Comparison of ENCODE assay signal across 30 cellular contexts in the genomic region with DNA sequence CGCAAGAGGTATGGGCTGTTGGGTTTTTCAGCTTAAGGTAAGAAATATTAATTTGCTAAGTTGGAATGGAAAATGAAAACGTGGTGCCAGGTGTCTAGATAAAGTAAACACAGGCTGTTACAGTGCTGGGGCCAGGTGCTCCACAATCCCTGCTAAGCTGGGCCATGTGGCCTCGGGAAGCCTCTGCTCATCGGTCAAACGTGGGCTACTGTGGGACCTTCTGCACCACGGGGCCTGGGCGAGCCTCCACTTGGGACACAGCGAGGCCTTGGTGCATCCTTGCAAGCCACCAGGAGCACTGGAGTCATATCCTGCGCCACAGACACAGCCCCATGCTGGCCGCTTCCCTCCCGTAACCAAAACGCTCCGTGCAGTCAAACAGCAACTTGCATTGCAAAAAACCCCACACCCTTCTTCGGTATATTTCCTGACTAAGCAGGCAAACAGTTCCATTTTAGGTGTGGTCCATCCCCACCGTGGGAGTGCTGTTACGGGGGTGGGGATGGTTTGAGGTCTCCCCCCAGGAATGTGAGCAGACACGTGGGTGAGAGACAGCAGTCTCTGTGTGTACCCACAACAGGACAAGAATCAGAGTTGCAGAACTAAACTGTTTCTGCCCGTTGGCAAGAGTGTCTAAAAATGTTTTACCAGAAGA.
"Had no signal": no experiment of that assay in that cellular context is flagged by ENCODE, and none has a peak within 500 bp of the region (broad histone marks: within the 10 kb centered on the region; RNA-seq: fewer than 3 reads in every experiment).

No MANE protein-coding gene starts in this region.

- H3K9me3 ChIP-seq: colonic mucosa, gastrocnemius medialis, left ventricle myocardium inferior, pancreas, prostate gland, testis, vagina had no signal

- H3K4me1 ChIP-seq: colonic mucosa, pancreas, prostate gland, vagina had no signal

- FAIRE-seq: islet of Langerhans, pancreas had no signal

- H3K36me3 Mint-ChIP-seq: activated naive CD8-positive, alpha-beta T cell; naive B cell had no signal

- H3K4me3 ChIP-seq: colonic mucosa, gastrocnemius medialis, left ventricle myocardium inferior, lung, pancreas, prostate gland, skin epidermis, testis, vagina had no signal

- H3K27ac ChIP-seq: colonic mucosa, gastrocnemius medialis, left ventricle myocardium inferior, pancreas, prostate gland, skin epidermis, testis, vagina, WERI-Rb-1 had no signal

- H3K4me3 Mint-ChIP-seq: activated naive CD8-positive, alpha-beta T cell; naive B cell; nephron progenitor cell had no signal

- DNase-seq: activated CD4-positive, alpha-beta T cell treated with anti-CD3 and anti-CD28 coated beads for 48 hours; activated CD4-positive, alpha-beta T cell treated with anti-CD3 and anti-CD28 coated beads, Interleukin-2, amount 50 U/mL, for 48 hours; activated CD8-positive, alpha-beta memory T cell treated with anti-CD3 and anti-CD28 coated beads for 24 hours; activated effector memory CD4-positive, alpha-beta T cell treated with Interleukin-2 at 50 U/mL for 16 hours; activated naive CD4-positive, alpha-beta T cell treated with Interleukin-2 at 50 U/mL for 16 hours; anterior cingulate cortex; cerebellar nuclear complex; colonic mucosa; effector memory CD4-positive, alpha-beta T cell; erythroblast; gastrocnemius medialis; glutamatergic neuron; left ventricle myocardium inferior; naive B cell; nephron progenitor cell; nucleus accumbens; pancreas; retina; stimulated activated CD4-positive, alpha-beta T cell treated with anti-CD3 and anti-CD28 coated beads, Interleukin-12 subunit alpha, Interleukin-12 subunit beta, amount 100 ng/mL, for 4 hours; stimulated activated CD4-positive, alpha-beta T cell treated with anti-CD3 and anti-CD28 coated beads, Interleukin-4, amount 100 ng/mL, for 1 hour; stimulated activated naive CD8-positive, alpha-beta T cell treated with anti-CD3 and anti-CD28 coated beads, Interleukin-15, Interleukin-2, amounts not matched to agents 100 U/mL and 50 U/mL, for 24 hours; testis; trophoblast cell; WERI-Rb-1 had no signal

- H3K27me3 ChIP-seq: colonic mucosa, testis, vagina had no signal

- H3K27ac Mint-ChIP-seq: activated naive CD8-positive, alpha-beta T cell; naive B cell; nephron progenitor cell had no signal

- H3K36me3 ChIP-seq: colonic mucosa, gastrocnemius medialis, left ventricle myocardium inferior, pancreas, prostate gland, vagina, WERI-Rb-1 had no signal
